Comparison of ENCODE assay signal across 17 cellular contexts in genomic region chr13:111095911-111096501, GRCh38.
"Had no signal": no experiment of that assay in that cellular context is flagged by ENCODE, and none has a peak within 500 bp of the region (broad histone marks: within the 10 kb centered on the region; RNA-seq: fewer than 3 reads in every experiment).

No MANE protein-coding gene starts in this region.

- FAIRE-seq: RCC 7860 had no signal

- H3K4me1 ChIP-seq: SJSA1 had no signal

- H3K27ac ChIP-seq: SJSA1, SK-N-MC had no signal

- DNase-seq: Karpas-422, KG1, MM.1S, NCI-H1436, NCI-H2081 treated with DMSO at 0.1 percent for 48 hours, NCI-H2171, NCI-H226, NCI-H446, NCI-H510A, NCI-H524 treated with DMSO at 0.1 percent for 48 hours, NCI-H774, Right ventricle myocardium superior, RPMI8226, SIG-M5 had no signal

- H3K9me3 ChIP-seq: SJSA1 had no signal

- H3K36me3 ChIP-seq: SJSA1 had no signal

- H3K4me3 ChIP-seq: SJSA1, SK-N-MC had no signal
